10 cellular contexts compared by ENCODE assay signal in the genomic region with DNA sequence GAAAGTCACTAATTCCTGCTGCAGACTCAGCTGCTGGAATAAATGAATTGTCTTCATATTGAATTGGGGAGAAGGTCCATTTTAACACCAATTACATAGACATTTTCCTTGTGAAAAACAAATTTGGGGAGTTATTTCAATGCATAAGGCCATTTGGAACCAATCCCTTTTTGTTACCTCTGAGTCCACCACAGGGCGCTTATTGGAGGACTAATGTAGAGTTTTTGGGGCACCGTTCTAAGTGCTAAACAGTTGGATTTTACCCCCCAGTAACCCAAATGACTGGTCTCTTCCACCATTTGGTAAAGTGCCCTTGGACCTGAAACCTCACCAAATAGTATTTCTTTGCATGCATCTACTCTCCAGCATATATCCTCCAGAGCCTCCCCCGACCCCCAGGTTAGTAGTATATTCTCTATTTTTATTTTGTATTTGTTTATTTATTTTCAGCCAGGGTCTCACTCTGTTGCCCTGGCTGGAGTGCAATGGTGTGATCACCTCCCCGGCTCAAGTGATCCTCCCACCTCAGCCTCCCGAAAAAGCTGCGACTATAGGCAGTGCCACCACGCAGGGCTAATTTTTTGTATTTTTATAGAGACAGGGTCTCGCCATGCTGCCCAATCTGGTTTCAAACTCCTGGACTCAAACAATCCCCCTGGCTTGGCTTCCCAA. TPM values are rescaled to one million over a fixed set of nuclear protein-coding genes. Genes with fewer than 3 reads are reported as not detected.
DNase-seq lines count a peak whose midpoint lies in the region; ATAC-seq and TF ChIP-seq lines count a peak whose summit lies in the region.
"Had no signal": no experiment of that assay in that cellular context is flagged by ENCODE, and none has a peak within 500 bp of the region (broad histone marks: within the 10 kb centered on the region; RNA-seq: fewer than 3 reads in every experiment).

No MANE protein-coding gene starts in this region.

- intact Hi-C loops in dorsolateral prefrontal cortex (cut with DNase I), result loop anchor here (2.0 to 5.0 kb wide), 4 partner anchors 47 to 157 kb away; partner anchors contain the start of genes CDC42SE1 (in 1 of the 2), GABPB2 (in 1 of the 2), LYSMD1 (in 1 of the 2) and SCNM1 (in 1 of the 2)

- peaks cover 0 to 32% (median 1%) of the 10 kb centered on the region in 3 donors for H3K36me3 Mint-ChIP-seq in CD8-positive, alpha-beta memory T cell

- ATAC-seq in GM18517 (IDR thresholded peaks at IDR 0.05; ENCODE audit: unreplicated experiment), result no peak

- H3K4me3 Mint-ChIP-seq in CD8-positive, alpha-beta memory T cell, result peak overlapping the region; percentile 82 to 98 (median 93)

- no peaks in the 10 kb centered on the region for H3K9me3 Mint-ChIP-seq in CD8-positive, alpha-beta memory T cell

- H3K36me3 ChIP-seq in CD8-positive, alpha-beta memory T cell (ENCODE audit: insufficient read depth, low read length), result no peaks in the 10 kb centered on the region
- H3K36me3 ChIP-seq in MM.1S (replicated peaks; ENCODE audit: insufficient read depth, low read length) (no peaks in the 10 kb centered on the region), osteoblast (ENCODE audit: insufficient read depth, low read length) (no peaks in the 10 kb centered on the region)

- DNase-seq in CD8-positive, alpha-beta memory T cell, result no peak
- DNase-seq in MM.1S (no peak), dorsolateral prefrontal cortex (no peak), osteoblast (ENCODE audit: insufficient read length, low spot score, missing footprints) (no peak), SK-N-DZ (ENCODE audit: low spot score) (no peak), SW480 (ENCODE audit: low spot score) (no peak)
- DNase-seq in effector CD4-positive, alpha-beta T cell, result no peak
- DNase-seq: GF-D8, hippocampal formation had no signal

- no peaks in the 10 kb centered on the region for H3K9me3 ChIP-seq in CD8-positive, alpha-beta memory T cell (ENCODE audit: low read length)
- H3K9me3 ChIP-seq in MM.1S (replicated peaks; ENCODE audit: insufficient read depth, low read length) (no peaks in the 10 kb centered on the region), osteoblast (ENCODE audit: low read depth, low read length) (no peaks in the 10 kb centered on the region)

- H3K9me2 ChIP-seq in MM.1S (replicated peaks; ENCODE audit: insufficient read depth, low read length), result no peaks in the 10 kb centered on the region

- CTCF ChIA-PET in CD8-positive, alpha-beta memory T cell (lab: Charles Lee), result interaction anchor here (1.3 to 2.9 kb wide), 2 partner anchors 15 to 147 kb away, joined by 3 to 7 read pairs; partner anchors contain the start of gene TNFAIP8L2

- H4K20me1 ChIP-seq in MM.1S (ENCODE audit: insufficient read depth, low read length), result no peaks in the 10 kb centered on the region
- no peaks in the 10 kb centered on the region for H4K20me1 ChIP-seq in osteoblast (ENCODE audit: insufficient read depth, low read length)

- H3K79me2 ChIP-seq in MM.1S (ENCODE audit: low read length) (peaks cover 25% of the 10 kb centered on the region; the same call in 1 of the 2 replicates), osteoblast (ENCODE audit: insufficient read depth, low read length) (peaks cover 26% of the 10 kb centered on the region)

- no peaks in the 10 kb centered on the region for H3K27me3 Mint-ChIP-seq in CD8-positive, alpha-beta memory T cell

- H3K4me3 ChIP-seq in CD8-positive, alpha-beta memory T cell (ENCODE audit: low read length), result peak overlapping the region; percentile 69
- no peak overlapping the region for H3K4me3 ChIP-seq in MM.1S (ENCODE audit: low read length)
- H3K4me3 ChIP-seq in dorsolateral prefrontal cortex, result peak overlapping the region in 49 of 59 donors; percentile 65 to 97 (median 84)
- H3K4me3 ChIP-seq in osteoblast (ENCODE audit: insufficient read depth, low read length), result peak overlapping the region; percentile 99

- H2AFZ ChIP-seq in MM.1S (ENCODE audit: low read length) (no peak overlapping the region), osteoblast (ENCODE audit: low read length) (no peak overlapping the region)

- peaks cover 21% of the 10 kb centered on the region for H3F3A ChIP-seq in MM.1S (ENCODE audit: insufficient read depth, low read length)

- TF ChIP-seq CTCF in MM.1S (IDR thresholded peaks at IDR 0.05; ENCODE audit: low read length) (no peak), dorsolateral prefrontal cortex (IDR thresholded peaks at IDR 0.05 in 54 of 56, conservative IDR thresholded peaks at IDR 0.05 in 2 of 56; ENCODE audit: low read depth in 1 of 56, partially characterized antibody in 56 of 56) (no peak), osteoblast (IDR thresholded peaks at IDR 0.05; ENCODE audit: extremely low read depth, low read depth, low read length) (no peak)

- H3K4me1 Mint-ChIP-seq in CD8-positive, alpha-beta memory T cell, result peaks cover 62 to 82% (median 79%) of the 10 kb centered on the region in 3 donors

- H3K27me3 ChIP-seq in CD8-positive, alpha-beta memory T cell (ENCODE audit: insufficient read depth, low read length, poor library complexity, severe bottlenecking), result no peaks in the 10 kb centered on the region
- H3K27me3 ChIP-seq in MM.1S (replicated peaks; ENCODE audit: insufficient read depth, low read length) (no peaks in the 10 kb centered on the region), dorsolateral prefrontal cortex (no peaks in the 10 kb centered on the region), osteoblast (ENCODE audit: insufficient read depth, low read length) (no peaks in the 10 kb centered on the region)

- peak overlapping the region in 7 of 8 donors; percentile 69 to 100 (median 99) for H3K27ac Mint-ChIP-seq in CD8-positive, alpha-beta memory T cell

- peaks cover 52% of the 10 kb centered on the region for H3K4me1 ChIP-seq in CD8-positive, alpha-beta memory T cell (ENCODE audit: insufficient read depth, low read length)
- H3K4me1 ChIP-seq in MM.1S (ENCODE audit: low read length), result peaks cover 20% of the 10 kb centered on the region
- H3K4me1 ChIP-seq in osteoblast (ENCODE audit: insufficient read depth, low read length), result peaks cover 48% of the 10 kb centered on the region

- peak overlapping the region; percentile 82 for H3K27ac ChIP-seq in CD8-positive, alpha-beta memory T cell (ENCODE audit: low read depth, low read length)
- H3K27ac ChIP-seq in MM.1S (ENCODE audit: low read length), result no peak overlapping the region
- peak overlapping the region in 21 of 59 donors; percentile 92 to 100 (median 97) for H3K27ac ChIP-seq in dorsolateral prefrontal cortex
- peak overlapping the region; percentile 91 for H3K27ac ChIP-seq in osteoblast (ENCODE audit: low read depth, low read length)

- H3K9ac ChIP-seq in MM.1S (ENCODE audit: low read length), result no peak overlapping the region

- H3K4me2 ChIP-seq in MM.1S (ENCODE audit: low read depth, low read length) (peak overlapping the region; percentile 85; the same call in 1 of the 2 replicates), osteoblast (ENCODE audit: insufficient read depth, low read length) (peak overlapping the region; percentile 92)

- POLR2A ChIA-PET in CD8-positive, alpha-beta memory T cell (lab: Charles Lee), result interaction anchor here (0.5 to 0.6 kb wide), 2 partner anchors 48 to 235 kb away, joined by 3 to 4 read pairs; no protein-coding TSS in a partner anchor

RNA-seq across cellular contexts. Expression of gene PRUNE1, which starts 1.6 kb away (rescaled TPM):
- 10 to 100 TPM; 14.6 to 16.8 TPM for total RNA-seq in CD8-positive, alpha-beta memory T cell
- 49.4 TPM for polyA plus RNA-seq in CD8-positive, alpha-beta memory T cell
- total RNA-seq in dorsolateral prefrontal cortex, result 10 to 100 TPM; 12.4 to 27.8 (median 20.6) TPM
- total RNA-seq in osteoblast, result 8.3 and 11.6 TPM in 2 replicates
- 28.0 and 34.5 TPM in 2 replicates for polyA plus RNA-seq in SK-N-DZ (2014; cell fraction: cytosol; rRNA removed)
- polyA plus RNA-seq in SK-N-DZ (2014; cell fraction: nucleus; rRNA removed), result 15.6 and 20.2 TPM in 2 replicates

RNA-seq across cellular contexts. Expression of gene MINDY1, which starts 3.1 kb away (rescaled TPM):
- total RNA-seq in CD8-positive, alpha-beta memory T cell, result 1 to 10 TPM; 5.7 to 6.3 TPM
- polyA plus RNA-seq in CD8-positive, alpha-beta memory T cell, result 1.8 TPM
- 10 to 100 TPM; 12.0 to 93.6 (median 37.4) TPM for total RNA-seq in dorsolateral prefrontal cortex
- 17.1 and 18.1 TPM in 2 replicates for total RNA-seq in osteoblast
- polyA plus RNA-seq in SK-N-DZ (2014; cell fraction: cytosol; rRNA removed), result 13.9 and 14.8 TPM in 2 replicates
- 12.5 and 20.2 TPM in 2 replicates for polyA plus RNA-seq in SK-N-DZ (2014; cell fraction: nucleus; rRNA removed)

RNA-seq across cellular contexts. Expression of gene BNIPL, which starts 26.6 kb away (rescaled TPM):
- total RNA-seq in CD8-positive, alpha-beta memory T cell, result 1 to 10 TPM in 1 of 2 experiments, under 1 TPM in 1; 0.75 to 1.3 TPM
- 0.08 TPM for polyA plus RNA-seq in CD8-positive, alpha-beta memory T cell
- total RNA-seq in dorsolateral prefrontal cortex, result 1 to 10 TPM in 62 of 120 experiments, under 1 TPM in 58; 0.20 to 4.9 (median 1.1) TPM
- total RNA-seq in osteoblast, result under 0.01 and 1.2 TPM in 2 replicates
- 1.9 and 2.1 TPM in 2 replicates for polyA plus RNA-seq in SK-N-DZ (2014; cell fraction: cytosol; rRNA removed)
- 5.0 and 10.3 TPM in 2 replicates for polyA plus RNA-seq in SK-N-DZ (2014; cell fraction: nucleus; rRNA removed)

RNA-seq across cellular contexts. Expression of gene ANXA9, which starts 27.7 kb away (rescaled TPM):
- total RNA-seq in CD8-positive, alpha-beta memory T cell, result not detected
- polyA plus RNA-seq in CD8-positive, alpha-beta memory T cell, result not detected
- total RNA-seq in dorsolateral prefrontal cortex (1 to 10 TPM in 7 of 120 experiments, under 1 TPM in 36, not detected in 77; 0.21 to 2.1 (median 0.41) TPM), osteoblast (under 0.01 TPM in 2 replicates)
- 0.07 and 0.45 TPM in 2 replicates for polyA plus RNA-seq in SK-N-DZ (2014; cell fraction: cytosol; rRNA removed)
- 0.07 TPM in 1 of 2 replicates, not detected in the other for polyA plus RNA-seq in SK-N-DZ (2014; cell fraction: nucleus; rRNA removed)

RNA-seq across cellular contexts. Expression of gene CERS2, which starts 35.2 kb away (rescaled TPM):
- 100 to 1,000 TPM; 224 to 232 TPM for total RNA-seq in CD8-positive, alpha-beta memory T cell
- polyA plus RNA-seq in CD8-positive, alpha-beta memory T cell, result 167 TPM
- total RNA-seq in dorsolateral prefrontal cortex (100 to 1,000 TPM in 82 of 120 experiments, 10 to 100 TPM in 38; 57.6 to 381 (median 121) TPM), osteoblast (159 and 164 TPM in 2 replicates)
- 138 and 143 TPM in 2 replicates for polyA plus RNA-seq in SK-N-DZ (2014; cell fraction: cytosol; rRNA removed)
- 127 and 132 TPM in 2 replicates for polyA plus RNA-seq in SK-N-DZ (2014; cell fraction: nucleus; rRNA removed)
